Comparison of ENCODE assay signal across 9 cellular contexts in genomic region chr14:59301354-59301753, GRCh38.
DNase-seq lines count a peak whose midpoint lies in the region; ATAC-seq and TF ChIP-seq lines count a peak whose summit lies in the region.
"Had no signal": no experiment of that assay in that cellular context is flagged by ENCODE, and none has a peak within 500 bp of the region (broad histone marks: within the 10 kb centered on the region; RNA-seq: fewer than 3 reads in every experiment).

No MANE protein-coding gene starts in this region.

- H3K79me2 ChIP-seq in Karpas-422 (ENCODE audit: low read length) = no peaks in the 10 kb centered on the region

- H3K9ac ChIP-seq in Karpas-422 (ENCODE audit: low read length) = peak overlapping the region; percentile 29; the same call in 1 of the 2 replicates

- peak; percentile 88 for DNase-seq in Karpas-422
- no peak for DNase-seq in effector memory CD8-positive, alpha-beta T cell
- no peak for DNase-seq in NCI-H1417 treated with DMSO at 0.1 percent for 48 hours (lab: John Stamatoyannopoulos, UW)
- DNase-seq in medulla oblongata (ENCODE audit: extremely low spot score) = no peak
- no peak for DNase-seq in effector CD4-positive, alpha-beta T cell
- DNase-seq in CD8-positive, alpha-beta T cell = no peak

- no peaks in the 10 kb centered on the region for H3K36me3 ChIP-seq in Karpas-422 (ENCODE audit: insufficient read depth, low read length)
- H3K36me3 ChIP-seq in CD8-positive, alpha-beta T cell (ENCODE audit: insufficient read depth, low read length) = no peaks in the 10 kb centered on the region
- H3K36me3 ChIP-seq: thoracic aorta had no signal

- no peak for TF ChIP-seq CTCF in CD8-positive, alpha-beta T cell (IDR thresholded peaks at IDR 0.05)

- POLR2A ChIA-PET in CD8-positive, alpha-beta T cell (lab: Charles Lee) = no interaction called here

- intact Hi-C loops in CD8-positive, alpha-beta T cell (cut with DNase I, micrococcal nuclease) = no loop called here

- CTCF ChIA-PET in CD8-positive, alpha-beta T cell (lab: Charles Lee) = no interaction called here

- no peaks in the 10 kb centered on the region for H3K27me3 ChIP-seq in Karpas-422 (ENCODE audit: low read length)
- no peaks in the 10 kb centered on the region for H3K27me3 ChIP-seq in CD8-positive, alpha-beta T cell (ENCODE audit: insufficient read depth, low read length)

- H3K9me3 ChIP-seq in Karpas-422 (ENCODE audit: low read length) = no peaks in the 10 kb centered on the region
- H3K9me3 ChIP-seq in CD8-positive, alpha-beta T cell (ENCODE audit: low read length) = no peaks in the 10 kb centered on the region
- H3K9me3 ChIP-seq: thoracic aorta had no signal

- H2AFZ ChIP-seq in Karpas-422 (ENCODE audit: low read length) = no peak overlapping the region; the same call in 1 of the 2 replicates

- peak overlapping the region; percentile 15 for H3K4me3 ChIP-seq in Karpas-422 (ENCODE audit: low read length)
- H3K4me3 ChIP-seq in CD8-positive, alpha-beta T cell (ENCODE audit: low read depth, low read length) = no peak overlapping the region
- H3K4me3 ChIP-seq: thoracic aorta had no signal

- no peaks in the 10 kb centered on the region for H3K27me3 Mint-ChIP-seq in effector memory CD8-positive, alpha-beta T cell
- H3K27me3 Mint-ChIP-seq in CD8-positive, alpha-beta T cell (ENCODE audit: low read depth) = no peaks in the 10 kb centered on the region

- peak overlapping the region; percentile 28 to 69 for H3K27ac Mint-ChIP-seq in effector memory CD8-positive, alpha-beta T cell
- H3K27ac Mint-ChIP-seq in CD8-positive, alpha-beta T cell = no peak overlapping the region

- peaks cover 38% of the 10 kb centered on the region for H3K4me1 ChIP-seq in Karpas-422 (ENCODE audit: low read length)
- no peaks in the 10 kb centered on the region for H3K4me1 ChIP-seq in CD8-positive, alpha-beta T cell (ENCODE audit: insufficient read depth, low read length)

- H3K27ac ChIP-seq in Karpas-422 (ENCODE audit: low read length) = peak overlapping the region; percentile 65
- H3K27ac ChIP-seq in CD8-positive, alpha-beta T cell (ENCODE audit: low read depth, low read length) = no peak overlapping the region
- H3K27ac ChIP-seq: thoracic aorta had no signal

- no peak overlapping the region for H3K4me3 Mint-ChIP-seq in effector memory CD8-positive, alpha-beta T cell
- H3K4me3 Mint-ChIP-seq in CD8-positive, alpha-beta T cell = no peak overlapping the region

- H3K9me2 ChIP-seq in Karpas-422 (replicated peaks; ENCODE audit: insufficient read depth, low read length) = no peaks in the 10 kb centered on the region

- H4K20me1 ChIP-seq in Karpas-422 (ENCODE audit: insufficient read depth, low read depth, low read length) = no peaks in the 10 kb centered on the region

- no peaks in the 10 kb centered on the region for H3K9me3 Mint-ChIP-seq in effector memory CD8-positive, alpha-beta T cell
- no peaks in the 10 kb centered on the region for H3K9me3 Mint-ChIP-seq in CD8-positive, alpha-beta T cell

- H3K36me3 Mint-ChIP-seq in effector memory CD8-positive, alpha-beta T cell (ENCODE audit: insufficient read depth) = no peaks in the 10 kb centered on the region
- no peaks in the 10 kb centered on the region for H3K36me3 Mint-ChIP-seq in CD8-positive, alpha-beta T cell

- H3K4me2 ChIP-seq in Karpas-422 (ENCODE audit: low read depth, low read length, poor library complexity, severe bottlenecking) = peak overlapping the region; percentile 61

- ATAC-seq in GM18508 (IDR thresholded peaks at IDR 0.05; ENCODE audit: insufficient read depth, unreplicated experiment) = peak; percentile 61
- peak; percentile 81 for ATAC-seq in GM21528 (IDR thresholded peaks at IDR 0.05; ENCODE audit: low FRiP score, unreplicated experiment)
- no peak for ATAC-seq in effector memory CD8-positive, alpha-beta T cell (replicated peaks)
- ATAC-seq in CD8-positive, alpha-beta T cell = no peak

- H3K4me1 Mint-ChIP-seq in effector memory CD8-positive, alpha-beta T cell (ENCODE audit: low read depth in 2 of 2) = peaks cover 10 to 26% of the 10 kb centered on the region in 2 donors
- peaks cover 24% of the 10 kb centered on the region for H3K4me1 Mint-ChIP-seq in CD8-positive, alpha-beta T cell (ENCODE audit: low read depth)

Comparison
In these comparisons a context has a peak if more than half of its experiments do, and no peak if none do; other contexts are left out.
1. ATAC-seq: peak in GM18508 (single experiment) and GM21528 (single experiment); none in effector memory CD8-positive, alpha-beta T cell (single experiment) and CD8-positive, alpha-beta T cell (single experiment).